Comparison of ENCODE assay signal across 8 cellular contexts in the genomic region with DNA sequence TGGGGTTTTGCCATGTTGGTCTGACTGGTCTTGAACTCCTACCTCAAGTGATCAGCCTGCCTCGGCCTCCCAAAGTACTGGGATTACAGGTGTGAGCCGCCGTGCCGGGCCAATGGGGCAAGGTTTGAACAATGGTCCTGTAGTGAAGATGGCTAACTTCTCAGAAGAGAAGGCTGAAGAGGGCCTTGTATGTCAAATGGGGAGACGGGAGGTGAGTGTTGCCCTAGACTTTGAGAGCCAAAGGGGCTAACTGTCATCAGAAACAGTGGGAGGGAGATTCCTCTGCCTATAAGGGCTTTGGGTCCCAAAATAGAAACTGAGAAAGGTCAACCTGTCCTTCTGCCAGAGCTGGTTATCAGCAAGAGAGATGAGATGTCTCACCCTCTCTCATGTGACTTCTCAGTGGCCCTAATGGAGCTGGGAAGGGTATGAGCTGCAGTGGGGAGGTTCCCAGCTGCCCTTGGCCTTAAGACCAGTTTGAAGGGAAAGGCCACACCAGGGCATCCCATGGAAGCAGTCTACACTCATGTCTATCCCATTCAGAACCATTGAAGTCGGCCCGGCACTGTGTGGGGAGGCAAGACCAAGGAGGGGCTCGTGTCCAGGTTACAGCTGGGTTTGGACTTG. TPM values are rescaled to one million over a fixed set of nuclear protein-coding genes. Genes with fewer than 3 reads are reported as not detected.
DNase-seq lines count a peak whose midpoint lies in the region; ATAC-seq and TF ChIP-seq lines count a peak whose summit lies in the region.
"Had no signal": no experiment of that assay in that cellular context is flagged by ENCODE, and none has a peak within 500 bp of the region (broad histone marks: within the 10 kb centered on the region; RNA-seq: fewer than 3 reads in every experiment).

No MANE protein-coding gene starts in this region.

- CTCF ChIA-PET in HEK293 (lab: Yijun Ruan, JAX), result interaction anchor here (1.8 to 4.0 kb wide), 2 partner anchors 11 to 126 kb away, joined by 6 to 22 read pairs; a partner anchor contains a TSS

- TF ChIP-seq CTCF in HEK293 (tag by site-specific recombination; IDR thresholded peaks at IDR 0.05), result no peak
- TF ChIP-seq CTCF in cardiac muscle cell (IDR thresholded peaks at IDR 0.05; ENCODE audit: low read depth, low read length), result no peak

- H3K27me3 ChIP-seq in cardiac muscle cell (no peaks in the 10 kb centered on the region), skeletal muscle tissue (ENCODE audit: control insufficient read depth in 3 of 3, insufficient read depth in 3 of 3, low read length in 3 of 3) (no peaks in the 10 kb centered on the region)

- peak overlapping the region; percentile 83 to 98 (median 93) for H3K9ac ChIP-seq in skeletal muscle tissue (ENCODE audit: low read depth in 1 of 3, low read length in 3 of 3)

- H3K9me3 ChIP-seq in HEK293 (ENCODE audit: control insufficient read depth, insufficient read depth, low read depth, low read length) (no peaks in the 10 kb centered on the region), T-helper 17 cell (ENCODE audit: control insufficient read depth, low read length, poor library complexity, severe bottlenecking) (no peaks in the 10 kb centered on the region), cardiac muscle cell (ENCODE audit: low read depth) (no peaks in the 10 kb centered on the region), skeletal muscle tissue (ENCODE audit: control insufficient read depth in 3 of 3, low read length in 3 of 3) (no peaks in the 10 kb centered on the region)

- peaks cover 1% of the 10 kb centered on the region; the same call in 1 of the 2 replicates for H3K4me1 ChIP-seq in HEK293 (ENCODE audit: control insufficient read depth, insufficient read depth, low read length)
- H3K4me1 ChIP-seq in cardiac muscle cell (ENCODE audit: low read depth), result peaks cover 16% of the 10 kb centered on the region
- peaks cover 55 to 73% (median 55%) of the 10 kb centered on the region in 3 donors for H3K4me1 ChIP-seq in skeletal muscle tissue (ENCODE audit: control insufficient read depth in 3 of 3, insufficient read depth in 3 of 3, low read length in 3 of 3)

- POLR2A ChIA-PET in HEK293 (lab: Yijun Ruan, JAX), result no interaction called here

- H3K4me3 ChIP-seq in HEK293 (ENCODE audit: low read depth, low read length) (no peak overlapping the region), cardiac muscle cell (no peak overlapping the region), skeletal muscle tissue (ENCODE audit: low read length in 3 of 3) (peak overlapping the region; percentile 9 to 95 (median 81))

- H3K27ac Mint-ChIP-seq in T-helper 17 cell, result peak overlapping the region; percentile 99

- H3K36me3 ChIP-seq in HEK293 (ENCODE audit: control insufficient read depth in 2 of 2, insufficient read depth in 1 of 2, low read length in 2 of 2) (no peaks in the 10 kb centered on the region), cardiac muscle cell (no peaks in the 10 kb centered on the region), skeletal muscle tissue (ENCODE audit: control insufficient read depth in 3 of 3, insufficient read depth in 3 of 3, low read length in 3 of 3) (peaks cover 0 to 4% (median 0%) of the 10 kb centered on the region in 3 donors)

- no peaks in the 10 kb centered on the region for H3K27me3 Mint-ChIP-seq in T-helper 17 cell

- DNase-seq in T-helper 17 cell, result no peak
- DNase-seq in cardiac muscle cell (ENCODE audit: low read depth in 1 of 2, low spot score in 1 of 2), result peak in 1 of 2 donors; percentile 30
- DNase-seq in kidney glomerular epithelial cell (lab: John Stamatoyannopoulos, UW), result no peak
- DNase-seq in amygdala (lab: John Stamatoyannopoulos, UW), result no peak
- DNase-seq: NCI-H526 had no signal

- H3K4me1 Mint-ChIP-seq in T-helper 17 cell, result peaks cover 30% of the 10 kb centered on the region

- peak overlapping the region; percentile 99 for H3K4me3 Mint-ChIP-seq in T-helper 17 cell

- peak overlapping the region; percentile 93; the same call in 1 of the 2 replicates for H3K27ac ChIP-seq in HEK293 (ENCODE audit: extremely low read depth, low read depth, low read length)
- H3K27ac ChIP-seq in cardiac muscle cell, result peak overlapping the region; percentile 88
- H3K27ac ChIP-seq in skeletal muscle tissue (ENCODE audit: low read depth, low read length), result peak overlapping the region; percentile 99

- peaks cover 4% of the 10 kb centered on the region for H3K36me3 Mint-ChIP-seq in T-helper 17 cell (ENCODE audit: low read depth)

- ATAC-seq in T-helper 17 cell, result no peak
- ATAC-seq in GM19351 (IDR thresholded peaks at IDR 0.05; ENCODE audit: unreplicated experiment), result no peak

TF ChIP-seq in HEK293, 187 proteins besides CTCF, POLR2A, EP300 and RAD21:
- TF ChIP-seq, protein P1, sequence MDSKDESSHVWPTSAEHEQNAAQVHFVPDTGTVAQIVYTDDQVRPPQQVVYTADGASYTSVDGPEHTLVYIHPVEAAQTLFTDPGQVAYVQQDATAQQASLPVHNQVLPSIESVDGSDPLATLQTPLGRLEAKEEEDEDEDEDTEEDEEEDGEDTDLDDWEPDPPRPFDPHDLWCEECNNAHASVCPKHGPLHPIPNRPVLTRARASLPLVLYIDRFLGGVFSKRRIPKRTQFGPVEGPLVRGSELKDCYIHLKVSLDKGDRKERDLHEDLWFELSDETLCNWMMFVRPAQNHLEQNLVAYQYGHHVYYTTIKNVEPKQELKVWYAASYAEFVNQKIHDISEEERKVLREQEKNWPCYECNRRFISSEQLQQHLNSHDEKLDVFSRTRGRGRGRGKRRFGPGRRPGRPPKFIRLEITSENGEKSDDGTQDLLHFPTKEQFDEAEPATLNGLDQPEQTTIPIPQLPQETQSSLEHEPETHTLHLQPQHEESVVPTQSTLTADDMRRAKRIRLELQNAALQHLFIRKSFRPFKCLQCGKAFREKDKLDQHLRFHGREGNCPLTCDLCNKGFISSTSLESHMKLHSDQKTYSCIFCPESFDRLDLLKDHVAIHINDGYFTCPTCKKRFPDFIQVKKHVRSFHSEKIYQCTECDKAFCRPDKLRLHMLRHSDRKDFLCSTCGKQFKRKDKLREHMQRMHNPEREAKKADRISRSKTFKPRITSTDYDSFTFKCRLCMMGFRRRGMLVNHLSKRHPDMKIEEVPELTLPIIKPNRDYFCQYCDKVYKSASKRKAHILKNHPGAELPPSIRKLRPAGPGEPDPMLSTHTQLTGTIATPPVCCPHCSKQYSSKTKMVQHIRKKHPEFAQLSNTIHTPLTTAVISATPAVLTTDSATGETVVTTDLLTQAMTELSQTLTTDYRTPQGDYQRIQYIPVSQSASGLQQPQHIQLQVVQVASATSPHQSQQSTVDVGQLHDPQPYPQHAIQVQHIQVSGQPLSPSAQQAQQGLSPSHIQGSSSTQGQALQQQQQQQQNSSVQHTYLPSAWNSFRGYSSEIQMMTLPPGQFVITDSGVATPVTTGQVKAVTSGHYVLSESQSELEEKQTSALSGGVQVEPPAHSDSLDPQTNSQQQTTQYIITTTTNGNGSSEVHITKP (tag by site-specific recombination; IDR thresholded peaks at IDR 0.05), result 0 out of 2 replicates have a peak, but pooled peaks have one; percentile 7
- TF ChIP-seq ZNF501 (tag by site-specific recombination; IDR thresholded peaks at IDR 0.05), result no peak

RNA-seq across cellular contexts. Expression of a gene that starts 1.3 kb away (rescaled TPM):
- total RNA-seq in T-helper 17 cell (10 to 100 TPM; 25.2 to 34.2 TPM), cardiac muscle cell (13.1 and 15.8 TPM in 2 replicates), skeletal muscle tissue (17.7 TPM)
- 9.4 and 14.8 TPM in 2 replicates for polyA plus RNA-seq in cardiac muscle cell

Comparison
In these comparisons a context has a peak if more than half of its experiments do, and no peak if none do; other contexts are left out.
1. H3K4me3 ChIP-seq: peak in skeletal muscle tissue (3 of 3); none in HEK293 (single experiment) and cardiac muscle cell (single experiment).
2. Peak in every context shown above with its lines, with median percentiles within 50 percentile points of each other: H3K27ac ChIP-seq.